8 cellular contexts compared by ENCODE assay signal in genomic region chr7:74606909-74607255, GRCh38. TPM values are rescaled to one million over a fixed set of nuclear protein-coding genes. Genes with fewer than 3 reads are reported as not detected.
DNase-seq lines count a peak whose midpoint lies in the region; ATAC-seq and TF ChIP-seq lines count a peak whose summit lies in the region.

No MANE protein-coding gene starts in this region.

- peaks cover 0 to 7% of the 10 kb centered on the region in 2 donors for H3K36me3 ChIP-seq in gastroesophageal sphincter
- no peaks in the 10 kb centered on the region for H3K36me3 ChIP-seq in skeletal muscle tissue (ENCODE audit: control insufficient read depth in 3 of 3, insufficient read depth in 3 of 3, low read length in 3 of 3)

- H3K9me3 Mint-ChIP-seq in T-cell, result no peaks in the 10 kb centered on the region

- H3K4me1 ChIP-seq in gastroesophageal sphincter (peaks cover 0 to 41% (median 0%) of the 10 kb centered on the region in 3 donors), skeletal muscle tissue (ENCODE audit: control insufficient read depth in 3 of 3, insufficient read depth in 3 of 3, low read length in 3 of 3) (peaks cover 6 to 18% (median 17%) of the 10 kb centered on the region in 3 donors)

- peak overlapping the region; percentile 57 to 79 (median 71) for H3K4me3 Mint-ChIP-seq in T-cell

- DNase-seq in T-cell (no peak), globus pallidus (ENCODE audit: low spot score) (no peak), NCI-H748 treated with DMSO at 0.1 percent for 48 hours (lab: John Stamatoyannopoulos, UW) (no peak)

- TF ChIP-seq CTCF in GM12875 (IDR thresholded peaks at IDR 0.05; ENCODE audit: borderline replicate concordance, insufficient read depth, low read depth, low read length), result no peak
- no peak for TF ChIP-seq CTCF in gastroesophageal sphincter (IDR thresholded peaks at IDR 0.05)

- CTCF ChIA-PET in T-cell (lab: Charles Lee), result interaction anchor here in 1 of 2 donors (0.6 kb wide), 1 partner anchor 370 kb away, joined by 3 read pairs; no protein-coding TSS in a partner anchor

- TF ChIP-seq EP300 in gastroesophageal sphincter (IDR thresholded peaks at IDR 0.05), result no peak

- 47% methylated on average over 5 of the region's 9 CpGs; no CpG with 5 or more reads in 1 of the 2 donors for WGBS in gastroesophageal sphincter (ENCODE audit: low coverage in 1 of 2), 2 donors

- H3K9me3 ChIP-seq in gastroesophageal sphincter, result no peaks in the 10 kb centered on the region
- H3K9me3 ChIP-seq in skeletal muscle tissue (ENCODE audit: control insufficient read depth in 3 of 3, low read length in 3 of 3), result no peaks in the 10 kb centered on the region

- peaks cover 7 to 22% (median 8%) of the 10 kb centered on the region in 3 donors for H3K4me1 Mint-ChIP-seq in T-cell

- H3K27me3 Mint-ChIP-seq in T-cell, result no peaks in the 10 kb centered on the region

- H3K9ac ChIP-seq in skeletal muscle tissue (ENCODE audit: low read depth in 1 of 3, low read length in 3 of 3), result peak overlapping the region; percentile 12 to 74 (median 61)

- POLR2A ChIA-PET in T-cell (lab: Charles Lee), result interaction anchor here in 1 of 2 donors (0.5 kb wide), 1 partner anchor 41 kb away, joined by 3 read pairs; no protein-coding TSS in a partner anchor

- H3K27ac ChIP-seq in gastroesophageal sphincter (peak overlapping the region in 3 of 4 donors; percentile 77 to 84 (median 83)), skeletal muscle tissue (ENCODE audit: low read depth, low read length) (no peak overlapping the region)

- H3K36me3 Mint-ChIP-seq in T-cell, result no peaks in the 10 kb centered on the region

- H3K27me3 ChIP-seq in gastroesophageal sphincter, result no peaks in the 10 kb centered on the region
- H3K27me3 ChIP-seq in skeletal muscle tissue (ENCODE audit: control insufficient read depth in 3 of 3, insufficient read depth in 3 of 3, low read length in 3 of 3), result no peaks in the 10 kb centered on the region

- peak overlapping the region in 1 of 2 donors; percentile 28 for H3K27ac Mint-ChIP-seq in T-cell

- H3K4me3 ChIP-seq in GM12875 (ENCODE audit: low read depth, low read length) (peak overlapping the region; percentile 51), gastroesophageal sphincter (peak overlapping the region; percentile 21 to 54), skeletal muscle tissue (ENCODE audit: low read length in 3 of 3) (peak overlapping the region; percentile 34 to 56 (median 48))

- ATAC-seq in T-cell (replicated peaks in 1 of 4) (peak in 2 of 4 experiments; percentile 10 to 14), gastroesophageal sphincter (no peak), HG02763 (IDR thresholded peaks at IDR 0.05; ENCODE audit: unreplicated experiment) (no peak), GM18519 (IDR thresholded peaks at IDR 0.05; ENCODE audit: low FRiP score, unreplicated experiment) (no peak)

- TF ChIP-seq POLR2A in gastroesophageal sphincter (IDR thresholded peaks at IDR 0.05), result no peak

RNA-seq across cellular contexts. Expression of gene GTF2I, which starts 50.6 kb away (rescaled TPM):
- total RNA-seq in T-cell (100 to 1,000 TPM; 155 to 196 (median 166) TPM), gastroesophageal sphincter (100 to 1,000 TPM; 116 to 173 (median 154) TPM), skeletal muscle tissue (122 TPM)
